ENCODE assay signal across 22 cellular contexts in genomic region chr15:39134282-39134681, GRCh38.
DNase-seq lines count a peak whose midpoint lies in the region; ATAC-seq, FAIRE-seq and TF ChIP-seq lines count a peak whose summit lies in the region.
"Had no signal": no experiment of that assay in that cellular context is flagged by ENCODE, and none has a peak within 500 bp of the region (broad histone marks: within the 10 kb centered on the region; RNA-seq: fewer than 3 reads in every experiment).

No MANE protein-coding gene starts in this region.

- no peak overlapping the region for H3K4me3 ChIP-seq in A549
- H3K4me3 ChIP-seq in PC-9, result no peak overlapping the region
- no peak overlapping the region for H3K4me3 ChIP-seq in gastroesophageal sphincter
- H3K4me3 ChIP-seq in sigmoid colon, result no peak overlapping the region
- H3K4me3 ChIP-seq: HAP-1, K562, MG63 had no signal

- no peaks in the 10 kb centered on the region for H4K20me1 ChIP-seq in PC-9 (ENCODE audit: insufficient read depth)

- no peak overlapping the region for H2AFZ ChIP-seq in PC-9

- intact Hi-C loops in PC-9 (cut with micrococcal nuclease; ENCODE audit: unreplicated experiment) (no loop called here), sigmoid colon (cut with DNase I) (no loop called here), cardiac septum (cut with DNase I) (no loop called here)

- peak overlapping the region in 1 of 2 experiments; percentile 99; a peak in 4 of 6 replicates for H3K27ac ChIP-seq in A549
- no peak overlapping the region for H3K27ac ChIP-seq in PC-9
- peak overlapping the region; percentile 44 to 86 (median 68) for H3K27ac ChIP-seq in gastroesophageal sphincter
- peak overlapping the region in 3 of 4 donors; percentile 78 to 83 (median 80) for H3K27ac ChIP-seq in sigmoid colon

- H3K9me2 ChIP-seq in PC-9 (ENCODE audit: insufficient read depth), result no peaks in the 10 kb centered on the region

- no peaks in the 10 kb centered on the region for H3K79me2 ChIP-seq in PC-9 (ENCODE audit: low read depth)

- H3K27me3 ChIP-seq in PC-9 (ENCODE audit: insufficient read depth, low read depth) (no peaks in the 10 kb centered on the region), gastroesophageal sphincter (no peaks in the 10 kb centered on the region), sigmoid colon (no peaks in the 10 kb centered on the region)
- H3K27me3 ChIP-seq: MG63 had no signal

- H3K4me2 ChIP-seq in A549 (no peak overlapping the region), PC-9 (0 out of 2 replicates have a peak overlapping the region, but pooled peaks have one; percentile 27)

- no peak for TF ChIP-seq RAD21 in A549 (conservative IDR thresholded peaks at IDR 0.05 in 1 of 2, IDR thresholded peaks at IDR 0.05 in 1 of 2)

- POLR2A ChIA-PET in A549 (lab: Yijun Ruan, JAX), result interaction anchor here (1.0 kb wide), 1 partner anchor 446 kb away, joined by 3 read pairs; the partner anchor contains the start of gene THBS1
- POLR2A ChIA-PET in PC-9 (lab: Charles Lee; ENCODE audit: unreplicated experiment), result no interaction called here

- BruUV-seq in PC-9 (replicated peaks; lab: Mats Ljungman, UMichigan), result no TSS peak

- peaks cover 36% of the 10 kb centered on the region for H3F3A ChIP-seq in PC-9 (ENCODE audit: insufficient read depth, low read depth)

- H3K9me3 ChIP-seq in A549 (0 out of 3 replicates have a peak, but pooled peaks cover 4% of the 10 kb centered on the region), PC-9 (ENCODE audit: insufficient read depth, low read depth) (no peaks in the 10 kb centered on the region; the same call in 1 of the 2 replicates), gastroesophageal sphincter (no peaks in the 10 kb centered on the region), sigmoid colon (no peaks in the 10 kb centered on the region)
- H3K9me3 ChIP-seq: HAP-1, MG63 had no signal

- no peak for FAIRE-seq in A549 (lab: Jason Lieb, UNC)
- FAIRE-seq: D721Med had no signal

- TF ChIP-seq EP300 in A549 (IDR thresholded peaks at IDR 0.05) (no peak), gastroesophageal sphincter (IDR thresholded peaks at IDR 0.05) (no peak), sigmoid colon (IDR thresholded peaks at IDR 0.05) (no peak)

- TF ChIP-seq CTCF in A549 (IDR thresholded peaks at IDR 0.05) (no peak), PC-9 (conservative IDR thresholded peaks at IDR 0.05) (no peak), gastroesophageal sphincter (IDR thresholded peaks at IDR 0.05) (no peak), sigmoid colon (IDR thresholded peaks at IDR 0.05) (no peak)

- ATAC-seq in A549 (no peak), gastroesophageal sphincter (no peak), HG03095 (IDR thresholded peaks at IDR 0.05; ENCODE audit: unreplicated experiment) (no peak), GM18520 (IDR thresholded peaks at IDR 0.05; ENCODE audit: unreplicated experiment) (no peak)
- ATAC-seq: K562 had no signal

- DNase-seq in A549 (ENCODE audit: low read depth in 1 of 2, low spot score in 1 of 2) (no peak), PC-9 (no peak), sigmoid colon (no peak), MV-4-11 (lab: John Stamatoyannopoulos, UW) (no peak), cardiac septum (ENCODE audit: low spot score) (no peak)
- DNase-seq: 8988T, EL, GF-D8, MG63, NCI-H1048, NCI-H1417 treated with DMSO at 0.1 percent for 48 hours, NCI-H187, NCI-H446, NCI-H526, OCI-M1, Right ventricle myocardium superior had no signal

- H3K4me1 ChIP-seq in A549 (peaks cover 56% of the 10 kb centered on the region), PC-9 (replicated peaks; ENCODE audit: insufficient read depth) (peaks cover 63% of the 10 kb centered on the region), gastroesophageal sphincter (peaks cover 3 to 23% (median 4%) of the 10 kb centered on the region in 3 donors), sigmoid colon (peaks cover 0 to 51% (median 18%) of the 10 kb centered on the region in 4 donors)
- H3K4me1 ChIP-seq: HAP-1 had no signal

- CTCF ChIA-PET in A549 (lab: Yijun Ruan, JAX) (interaction anchor here (1.0 to 2.2 kb wide), 2 partner anchors 55 to 446 kb away, joined by 3 to 6 read pairs; partner anchors contain the start of gene THBS1), PC-9 (lab: Charles Lee) (no interaction called here)

- TF ChIP-seq POLR2A in A549 (IDR thresholded peaks at IDR 0.05; ENCODE audit: low read length) (no peak), gastroesophageal sphincter (IDR thresholded peaks at IDR 0.05) (no peak), sigmoid colon (IDR thresholded peaks at IDR 0.05) (no peak)

- H3K36me3 ChIP-seq in PC-9 (ENCODE audit: low read depth), result no peaks in the 10 kb centered on the region
- H3K36me3 ChIP-seq in gastroesophageal sphincter, result no peaks in the 10 kb centered on the region
- no peaks in the 10 kb centered on the region for H3K36me3 ChIP-seq in sigmoid colon
- H3K36me3 ChIP-seq: HAP-1, MG63 had no signal

- WGBS in A549 (ENCODE audit: missing lambda C conversion rate), result 100% methylated on average over 1 of the region's 1 CpG
- 100% methylated on average over 1 of the region's 1 CpG; no CpG with 5 or more reads in 1 of the 2 donors for WGBS in gastroesophageal sphincter (ENCODE audit: low coverage in 1 of 2), 2 donors
- WGBS in sigmoid colon, 2 donors, result 68 to 88% methylated on average over 1 of the region's 1 CpG

TF ChIP-seq in A549, 52 proteins besides CTCF, POLR2A, EP300 and RAD21:
- TF ChIP-seq MAFK (IDR thresholded peaks at IDR 0.05; ENCODE audit: partially characterized antibody), result peak; percentile 66
- no peak for TF ChIP-seq CBX2 (IDR thresholded peaks at IDR 0.05; ENCODE audit: borderline replicate concordance, low read depth)
- TF ChIP-seq, protein P1, sequence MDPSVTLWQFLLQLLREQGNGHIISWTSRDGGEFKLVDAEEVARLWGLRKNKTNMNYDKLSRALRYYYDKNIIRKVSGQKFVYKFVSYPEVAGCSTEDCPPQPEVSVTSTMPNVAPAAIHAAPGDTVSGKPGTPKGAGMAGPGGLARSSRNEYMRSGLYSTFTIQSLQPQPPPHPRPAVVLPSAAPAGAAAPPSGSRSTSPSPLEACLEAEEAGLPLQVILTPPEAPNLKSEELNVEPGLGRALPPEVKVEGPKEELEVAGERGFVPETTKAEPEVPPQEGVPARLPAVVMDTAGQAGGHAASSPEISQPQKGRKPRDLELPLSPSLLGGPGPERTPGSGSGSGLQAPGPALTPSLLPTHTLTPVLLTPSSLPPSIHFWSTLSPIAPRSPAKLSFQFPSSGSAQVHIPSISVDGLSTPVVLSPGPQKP (IDR thresholded peaks at IDR 0.05; ENCODE audit: low read depth, low read length), result no peak
- TF ChIP-seq PBX3 (IDR thresholded peaks at IDR 0.05), result no peak
TF ChIP-seq in A549: peak in this region for 1.
